In genomic region chr20:1466211-1467081, GRCh38 we compare ENCODE assay signal across 8 cellular contexts. TPM values are rescaled to one million over a fixed set of nuclear protein-coding genes. Genes with fewer than 3 reads are reported as not detected.
DNase-seq lines count a peak whose midpoint lies in the region; ATAC-seq and TF ChIP-seq lines count a peak whose summit lies in the region.

Gene NSFL1C, minus strand, starts transcription at chr20:1466849. Its CDS starts 25 bp downstream, at chr20:1466824.

- H3K9me3 ChIP-seq in right atrium auricular region = no peaks in the 10 kb centered on the region
- no peaks in the 10 kb centered on the region for H3K9me3 ChIP-seq in uterus

- in situ Hi-C loops in GM13977 (cut with MboI; ENCODE audit: low pct_unique_long_range_greater_than_20kb, low sequenced_read_pairs, unreplicated experiment) = no loop called here

- H3K4me3 ChIP-seq in right atrium auricular region (peak within 1 kb of the TSS; percentile 76 to 91), uterus (peak within 1 kb of the TSS; percentile 86 to 91)

- H3K4me3 Mint-ChIP-seq in T-helper 1 cell treated with Interleukin-12 subunit alpha and Interleukin-12 subunit beta and Interleukin-4 antibody, amounts not matched to agents 30 μg/mL and 1 μg/mL, for 36 hours = peak within 1 kb of the TSS; percentile 83

- peaks cover 0 to 37% of the 10 kb centered on the region in 2 donors for H3K4me1 ChIP-seq in right atrium auricular region
- peaks cover 0 to 14% of the 10 kb centered on the region in 2 donors for H3K4me1 ChIP-seq in uterus

- H3K27ac ChIP-seq in right atrium auricular region (peak within 1 kb of the TSS; percentile 83 to 86), uterus (peak within 1 kb of the TSS; percentile 79 to 81)

- TF ChIP-seq POLR2A in uterus (IDR thresholded peaks at IDR 0.05) = peak; percentile 30 to 80

- TF ChIP-seq CTCF in GM13977 (IDR thresholded peaks at IDR 0.05; ENCODE audit: extremely low read depth, insufficient read depth, missing control alignments) = peak; percentile 98
- TF ChIP-seq CTCF in right atrium auricular region (IDR thresholded peaks at IDR 0.05) = peak; percentile 99
- TF ChIP-seq CTCF in uterus (IDR thresholded peaks at IDR 0.05) = peak; percentile 86 to 100 (median 99)

- peak within 1 kb of the TSS; percentile 71 for H3K27ac Mint-ChIP-seq in T-helper 1 cell treated with Interleukin-12 subunit alpha and Interleukin-12 subunit beta and Interleukin-4 antibody, amounts not matched to agents 30 μg/mL and 1 μg/mL, for 36 hours

- H3K27me3 ChIP-seq in right atrium auricular region (no peaks in the 10 kb centered on the region), uterus (no peaks in the 10 kb centered on the region)

- peaks cover 20% of the 10 kb centered on the region for H3K27me3 Mint-ChIP-seq in T-helper 1 cell treated with Interleukin-12 subunit alpha and Interleukin-12 subunit beta and Interleukin-4 antibody, amounts not matched to agents 30 μg/mL and 1 μg/mL, for 36 hours (ENCODE audit: low read depth)

- H3K36me3 ChIP-seq in right atrium auricular region (peaks cover 5% of the 10 kb centered on the region), uterus (no peaks in the 10 kb centered on the region)

- peak; percentile 82 for ATAC-seq in HG02884 (IDR thresholded peaks at IDR 0.05; ENCODE audit: unreplicated experiment)

- H3K9me3 Mint-ChIP-seq in T-helper 1 cell treated with Interleukin-12 subunit alpha and Interleukin-12 subunit beta and Interleukin-4 antibody, amounts not matched to agents 30 μg/mL and 1 μg/mL, for 36 hours = no peaks in the 10 kb centered on the region

- H3K36me3 Mint-ChIP-seq in T-helper 1 cell treated with Interleukin-12 subunit alpha and Interleukin-12 subunit beta and Interleukin-4 antibody, amounts not matched to agents 30 μg/mL and 1 μg/mL, for 36 hours (ENCODE audit: low read depth) = peaks cover 4% of the 10 kb centered on the region

- peak; percentile 96 for DNase-seq in GM13977 (ENCODE audit: low spot score)
- DNase-seq in NCI-H1694 (lab: John Stamatoyannopoulos, UW) = peak; percentile 71
- peak; percentile 64 to 97 (median 89) for DNase-seq in amygdala (lab: John Stamatoyannopoulos, UW)
- peak; percentile 92 for DNase-seq in right atrium auricular region (ENCODE audit: low spot score)
- peak; percentile 75 for DNase-seq in pulmonary artery endothelial cell (ENCODE audit: low read depth, low spot score)
- peak; percentile 92 to 96 for DNase-seq in uterus

- H3K4me1 Mint-ChIP-seq in T-helper 1 cell treated with Interleukin-12 subunit alpha and Interleukin-12 subunit beta and Interleukin-4 antibody, amounts not matched to agents 30 μg/mL and 1 μg/mL, for 36 hours (ENCODE audit: low read depth) = peaks cover 41% of the 10 kb centered on the region

- intact Hi-C loops in uterus (cut with DNase I; ENCODE audit: low total_unique reads) = loop anchor here (10.0 kb wide), 1 partner anchor 152 kb away; no protein-coding TSS in a partner anchor

RNA-seq across cellular contexts. Expression of gene NSFL1C, which starts in this region (rescaled TPM):
- total RNA-seq in right atrium auricular region (10 to 100 TPM; 28.5 to 34.3 TPM), pulmonary artery endothelial cell (34.4 and 44.3 TPM in 2 replicates), uterus (10 to 100 TPM; 18.7 to 67.8 (median 35.8) TPM)

Comparison
In these comparisons a context has a peak if more than half of its experiments do, and no peak if none do; other contexts are left out.
1. Peak in every context shown above with its lines: DNase-seq, ATAC-seq, H3K4me3 ChIP-seq and H3K27ac ChIP-seq.